In genomic region chr20:40910436-40910835, GRCh38 we compare ENCODE assay signal across 2 cellular contexts.
DNase-seq lines count a peak whose midpoint lies in the region; ATAC-seq and TF ChIP-seq lines count a peak whose summit lies in the region.
"Not testable (repeated sequence)": the region's sequence is repeated elsewhere in the genome, so short reads cannot be mapped to it uniquely, and the experiment has no call there.

No MANE protein-coding gene starts in this region.

- DNase-seq in DND-41 = not testable (repeated sequence)
- peak; percentile 9 for DNase-seq in endodermal cell

- H3K36me3 ChIP-seq in DND-41 (ENCODE audit: insufficient read depth, low read length); endodermal cell (ENCODE audit: control insufficient read depth, insufficient read depth, low read length): not testable (repeated sequence)

- not testable (repeated sequence) for H3K27ac Mint-ChIP-seq in endodermal cell

- not testable (repeated sequence) for H3K9ac ChIP-seq in DND-41 (ENCODE audit: low read depth, low read length); endodermal cell (ENCODE audit: extremely low read depth, low read length, poor library complexity, severe bottlenecking)

- H3K4me3 Mint-ChIP-seq in endodermal cell = not testable (repeated sequence)

- not testable (repeated sequence) for H3K27me3 ChIP-seq in DND-41 (ENCODE audit: insufficient read depth, low read length, poor library complexity); endodermal cell (ENCODE audit: control insufficient read depth, insufficient read depth, low read length, poor library complexity, severe bottlenecking)

- TF ChIP-seq CTCF in DND-41 (IDR thresholded peaks at IDR 0.05; ENCODE audit: borderline replicate concordance, extremely low read depth, low read length, poor library complexity, severe bottlenecking); endodermal cell (conservative IDR thresholded peaks at IDR 0.05): not testable (repeated sequence)

- H3K79me2 ChIP-seq in DND-41 (ENCODE audit: insufficient read depth, low read length) = not testable (repeated sequence)

- not testable (repeated sequence) for H3K36me3 Mint-ChIP-seq in endodermal cell (ENCODE audit: low read depth)

- not testable (repeated sequence) for H2AFZ ChIP-seq in DND-41 (ENCODE audit: low read depth, low read length)

- peaks cover 17% of the 10 kb centered on the region for H3K9me3 Mint-ChIP-seq in endodermal cell

- peak overlapping the region; percentile 79; the same call in 1 of the 2 replicates for H3K27ac ChIP-seq in DND-41 (ENCODE audit: low read length)
- H3K27ac ChIP-seq in endodermal cell (ENCODE audit: low read depth, low read length) = not testable (repeated sequence)

- H3K4me1 ChIP-seq in DND-41 (ENCODE audit: insufficient read depth, low read length) = peaks cover 31% of the 10 kb centered on the region
- H3K4me1 ChIP-seq in endodermal cell (ENCODE audit: control insufficient read depth, insufficient read depth, low read length) = not testable (repeated sequence)

- peaks cover 14% of the 10 kb centered on the region for H3K9me3 ChIP-seq in DND-41 (ENCODE audit: insufficient read depth, low read length, severe bottlenecking)
- not testable (repeated sequence) for H3K9me3 ChIP-seq in endodermal cell (ENCODE audit: control insufficient read depth, low read length)

- H3K4me1 Mint-ChIP-seq in endodermal cell = not testable (repeated sequence)

- whole genome bisulfite sequencing in endodermal cell (ENCODE audit: insufficient coverage in 1 of 2, insufficient read length in 1 of 2), 2 experiments = 94 to 100% methylated on average over 3 to 14 of the region's 23 CpGs

- not testable (repeated sequence) for H3K27me3 Mint-ChIP-seq in endodermal cell (ENCODE audit: insufficient read depth)

- not testable (repeated sequence) for H3K4me3 ChIP-seq in DND-41 (ENCODE audit: low read depth in 1 of 2, low read length in 2 of 2); endodermal cell (ENCODE audit: low read length)

- H4K20me1 ChIP-seq in DND-41 (ENCODE audit: insufficient read depth, low read length) = not testable (repeated sequence)

- ATAC-seq in DND-41 (ENCODE audit: insufficient read depth, low read depth) = not testable (repeated sequence)

- not testable (repeated sequence) for H3K4me2 ChIP-seq in DND-41 (ENCODE audit: insufficient read depth, low read length)
